Comparison of ENCODE assay signal across 9 cellular contexts in the genomic region with DNA sequence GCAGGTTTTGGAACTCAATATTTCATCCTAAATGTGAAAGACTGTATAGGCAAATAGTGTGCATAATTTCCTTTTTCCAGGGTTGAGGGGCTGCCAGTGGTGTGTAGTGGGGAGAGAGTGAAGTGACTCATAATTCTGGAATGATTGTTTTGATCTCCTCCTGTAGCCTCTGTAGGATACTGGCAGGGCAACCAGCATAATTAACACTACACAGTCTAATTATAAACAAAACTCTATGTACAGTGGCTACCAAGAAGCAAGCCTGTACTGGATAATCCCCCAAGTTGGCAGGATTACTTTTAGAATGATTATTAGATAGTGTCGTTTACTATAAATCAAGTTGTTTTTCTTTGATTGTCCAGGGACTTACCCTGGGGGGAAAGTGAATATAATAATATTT. TPM values are rescaled to one million over a fixed set of nuclear protein-coding genes. Genes with fewer than 3 reads are reported as not detected.
A peak's percentile ranks its signal among the peaks of the same experiment; 100 is the strongest.
DNase-seq lines count a peak whose midpoint lies in the region; ATAC-seq and TF ChIP-seq lines count a peak whose summit lies in the region.
"Had no signal": no experiment of that assay in that cellular context is flagged by ENCODE, and none has a peak within 500 bp of the region (broad histone marks: within the 10 kb centered on the region; RNA-seq: fewer than 3 reads in every experiment).

No MANE protein-coding gene starts in this region.

- WGBS in sigmoid colon, 2 donors: 74 to 83% methylated on average over 1 of the region's 1 CpG
- WGBS in tibial nerve, 2 donors: 16 to 17% methylated on average over 1 of the region's 1 CpG

- no peak for TF ChIP-seq CTCF in RWPE1 (conservative IDR thresholded peaks at IDR 0.05; ENCODE audit: low read depth)
- TF ChIP-seq CTCF in sigmoid colon (IDR thresholded peaks at IDR 0.05): no peak
- no peak for TF ChIP-seq CTCF in tibial nerve (IDR thresholded peaks at IDR 0.05)

- H3K4me3 ChIP-seq in sigmoid colon: no peak overlapping the region
- H3K4me3 ChIP-seq in tibial nerve: no peak overlapping the region

- H3K27me3 ChIP-seq in sigmoid colon (no peaks in the 10 kb centered on the region), tibial nerve (no peaks in the 10 kb centered on the region)

- TF ChIP-seq EP300 in sigmoid colon (IDR thresholded peaks at IDR 0.05) (no peak), tibial nerve (IDR thresholded peaks at IDR 0.05) (no peak)

- POLR2A ChIA-PET in RWPE1 (lab: Yijun Ruan, JAX; ENCODE audit: low non-redundant PET): no interaction called here

- no peak for ATAC-seq in GM18868 (IDR thresholded peaks at IDR 0.05; ENCODE audit: unreplicated experiment)

- H3K27ac ChIP-seq in RWPE1: no peak overlapping the region
- H3K27ac ChIP-seq in sigmoid colon: peak overlapping the region in 3 of 4 donors; percentile 5 to 65 (median 59)
- peak overlapping the region in 1 of 4 donors; percentile 38 for H3K27ac ChIP-seq in tibial nerve

- intact Hi-C loops in sigmoid colon (cut with DNase I): no loop called here

- CTCF ChIA-PET in RWPE1 (lab: Yijun Ruan, JAX): no interaction called here

- H3K4me1 ChIP-seq in sigmoid colon: peaks cover 0 to 43% (median 29%) of the 10 kb centered on the region in 4 donors
- peaks cover 0 to 40% (median 17%) of the 10 kb centered on the region in 4 donors for H3K4me1 ChIP-seq in tibial nerve

- H3K9me3 ChIP-seq in sigmoid colon (no peaks in the 10 kb centered on the region), tibial nerve (no peaks in the 10 kb centered on the region)

- TF ChIP-seq POLR2A in sigmoid colon (IDR thresholded peaks at IDR 0.05) (no peak), tibial nerve (IDR thresholded peaks at IDR 0.05) (no peak)

- peak; percentile 45 for DNase-seq in H4 (ENCODE audit: low spot score)
- DNase-seq in RWPE1 (ENCODE audit: low spot score): peak; percentile 75
- DNase-seq in fibroblast of the conjunctiva (ENCODE audit: low read depth): peak; percentile 17
- no peak for DNase-seq in sigmoid colon
- DNase-seq in NCI-H2196 treated with DMSO at 0.1 percent for 48 hours (lab: John Stamatoyannopoulos, UW; ENCODE audit: unreplicated experiment): no peak
- no peak for DNase-seq in activated CD4-positive, alpha-beta T cell treated with anti-CD3 and anti-CD28 coated beads for 1 hour
- no peak for DNase-seq in tibial nerve (ENCODE audit: low spot score in 2 of 2)
- DNase-seq: aorta had no signal

- H3K36me3 ChIP-seq in sigmoid colon (no peaks in the 10 kb centered on the region), tibial nerve (no peaks in the 10 kb centered on the region)

RNA-seq across cellular contexts. Expression of gene LNPEP, which starts 32.2 kb away (rescaled TPM):
- 38.4 and 50.8 TPM in 2 replicates for total RNA-seq in H4 (2014; rRNA removed; shearing (Covaris generic))
- total RNA-seq in sigmoid colon (10 to 100 TPM; 45.2 to 68.1 (median 59.0) TPM), tibial nerve (10 to 100 TPM; 40.4 to 71.8 (median 51.3) TPM)
- 10 to 100 TPM in 1 of 3 donors, 1 to 10 TPM in 2; 1.4 to 12.7 (median 1.8) TPM for polyA plus RNA-seq in sigmoid colon

Comparison
In these comparisons a context has a peak if more than half of its experiments do, and no peak if none do; other contexts are left out.
1. DNase-seq: peak in H4 (single experiment), RWPE1 (single experiment) and fibroblast of the conjunctiva (single experiment); none in sigmoid colon (single experiment), NCI-H2196 treated with DMSO at 0.1 percent for 48 hours (single experiment), activated CD4-positive, alpha-beta T cell treated with anti-CD3 and anti-CD28 coated beads for 1 hour (single experiment) and tibial nerve (0 of 2).